Comparison of ENCODE assay signal across 1 cellular context in the genomic region with DNA sequence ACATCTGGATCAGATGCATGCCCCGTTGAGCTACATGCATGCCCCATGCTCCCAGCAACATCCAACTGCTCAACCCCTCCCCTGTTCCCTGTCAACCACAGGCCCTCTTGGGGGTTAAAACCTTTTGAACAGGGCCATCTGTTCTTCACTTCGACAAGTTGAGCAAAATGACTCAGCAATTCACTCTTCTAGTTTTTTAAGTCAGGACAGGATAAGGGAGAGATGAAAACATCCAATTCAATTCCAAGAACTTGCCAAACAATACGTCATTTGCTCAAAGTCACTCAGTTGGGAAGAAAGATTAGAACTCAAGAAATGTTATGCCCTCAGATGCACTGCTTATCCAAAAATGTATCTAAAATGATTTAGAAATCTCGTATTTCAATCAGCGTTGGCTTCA.
TF ChIP-seq lines count a peak whose summit lies in the region.

No MANE protein-coding gene starts in this region.

TF ChIP-seq in K562, 482 proteins besides CTCF, POLR2A, EP300 and RAD21 (continued from another document and continues in another):
- TF ChIP-seq, protein P1, sequence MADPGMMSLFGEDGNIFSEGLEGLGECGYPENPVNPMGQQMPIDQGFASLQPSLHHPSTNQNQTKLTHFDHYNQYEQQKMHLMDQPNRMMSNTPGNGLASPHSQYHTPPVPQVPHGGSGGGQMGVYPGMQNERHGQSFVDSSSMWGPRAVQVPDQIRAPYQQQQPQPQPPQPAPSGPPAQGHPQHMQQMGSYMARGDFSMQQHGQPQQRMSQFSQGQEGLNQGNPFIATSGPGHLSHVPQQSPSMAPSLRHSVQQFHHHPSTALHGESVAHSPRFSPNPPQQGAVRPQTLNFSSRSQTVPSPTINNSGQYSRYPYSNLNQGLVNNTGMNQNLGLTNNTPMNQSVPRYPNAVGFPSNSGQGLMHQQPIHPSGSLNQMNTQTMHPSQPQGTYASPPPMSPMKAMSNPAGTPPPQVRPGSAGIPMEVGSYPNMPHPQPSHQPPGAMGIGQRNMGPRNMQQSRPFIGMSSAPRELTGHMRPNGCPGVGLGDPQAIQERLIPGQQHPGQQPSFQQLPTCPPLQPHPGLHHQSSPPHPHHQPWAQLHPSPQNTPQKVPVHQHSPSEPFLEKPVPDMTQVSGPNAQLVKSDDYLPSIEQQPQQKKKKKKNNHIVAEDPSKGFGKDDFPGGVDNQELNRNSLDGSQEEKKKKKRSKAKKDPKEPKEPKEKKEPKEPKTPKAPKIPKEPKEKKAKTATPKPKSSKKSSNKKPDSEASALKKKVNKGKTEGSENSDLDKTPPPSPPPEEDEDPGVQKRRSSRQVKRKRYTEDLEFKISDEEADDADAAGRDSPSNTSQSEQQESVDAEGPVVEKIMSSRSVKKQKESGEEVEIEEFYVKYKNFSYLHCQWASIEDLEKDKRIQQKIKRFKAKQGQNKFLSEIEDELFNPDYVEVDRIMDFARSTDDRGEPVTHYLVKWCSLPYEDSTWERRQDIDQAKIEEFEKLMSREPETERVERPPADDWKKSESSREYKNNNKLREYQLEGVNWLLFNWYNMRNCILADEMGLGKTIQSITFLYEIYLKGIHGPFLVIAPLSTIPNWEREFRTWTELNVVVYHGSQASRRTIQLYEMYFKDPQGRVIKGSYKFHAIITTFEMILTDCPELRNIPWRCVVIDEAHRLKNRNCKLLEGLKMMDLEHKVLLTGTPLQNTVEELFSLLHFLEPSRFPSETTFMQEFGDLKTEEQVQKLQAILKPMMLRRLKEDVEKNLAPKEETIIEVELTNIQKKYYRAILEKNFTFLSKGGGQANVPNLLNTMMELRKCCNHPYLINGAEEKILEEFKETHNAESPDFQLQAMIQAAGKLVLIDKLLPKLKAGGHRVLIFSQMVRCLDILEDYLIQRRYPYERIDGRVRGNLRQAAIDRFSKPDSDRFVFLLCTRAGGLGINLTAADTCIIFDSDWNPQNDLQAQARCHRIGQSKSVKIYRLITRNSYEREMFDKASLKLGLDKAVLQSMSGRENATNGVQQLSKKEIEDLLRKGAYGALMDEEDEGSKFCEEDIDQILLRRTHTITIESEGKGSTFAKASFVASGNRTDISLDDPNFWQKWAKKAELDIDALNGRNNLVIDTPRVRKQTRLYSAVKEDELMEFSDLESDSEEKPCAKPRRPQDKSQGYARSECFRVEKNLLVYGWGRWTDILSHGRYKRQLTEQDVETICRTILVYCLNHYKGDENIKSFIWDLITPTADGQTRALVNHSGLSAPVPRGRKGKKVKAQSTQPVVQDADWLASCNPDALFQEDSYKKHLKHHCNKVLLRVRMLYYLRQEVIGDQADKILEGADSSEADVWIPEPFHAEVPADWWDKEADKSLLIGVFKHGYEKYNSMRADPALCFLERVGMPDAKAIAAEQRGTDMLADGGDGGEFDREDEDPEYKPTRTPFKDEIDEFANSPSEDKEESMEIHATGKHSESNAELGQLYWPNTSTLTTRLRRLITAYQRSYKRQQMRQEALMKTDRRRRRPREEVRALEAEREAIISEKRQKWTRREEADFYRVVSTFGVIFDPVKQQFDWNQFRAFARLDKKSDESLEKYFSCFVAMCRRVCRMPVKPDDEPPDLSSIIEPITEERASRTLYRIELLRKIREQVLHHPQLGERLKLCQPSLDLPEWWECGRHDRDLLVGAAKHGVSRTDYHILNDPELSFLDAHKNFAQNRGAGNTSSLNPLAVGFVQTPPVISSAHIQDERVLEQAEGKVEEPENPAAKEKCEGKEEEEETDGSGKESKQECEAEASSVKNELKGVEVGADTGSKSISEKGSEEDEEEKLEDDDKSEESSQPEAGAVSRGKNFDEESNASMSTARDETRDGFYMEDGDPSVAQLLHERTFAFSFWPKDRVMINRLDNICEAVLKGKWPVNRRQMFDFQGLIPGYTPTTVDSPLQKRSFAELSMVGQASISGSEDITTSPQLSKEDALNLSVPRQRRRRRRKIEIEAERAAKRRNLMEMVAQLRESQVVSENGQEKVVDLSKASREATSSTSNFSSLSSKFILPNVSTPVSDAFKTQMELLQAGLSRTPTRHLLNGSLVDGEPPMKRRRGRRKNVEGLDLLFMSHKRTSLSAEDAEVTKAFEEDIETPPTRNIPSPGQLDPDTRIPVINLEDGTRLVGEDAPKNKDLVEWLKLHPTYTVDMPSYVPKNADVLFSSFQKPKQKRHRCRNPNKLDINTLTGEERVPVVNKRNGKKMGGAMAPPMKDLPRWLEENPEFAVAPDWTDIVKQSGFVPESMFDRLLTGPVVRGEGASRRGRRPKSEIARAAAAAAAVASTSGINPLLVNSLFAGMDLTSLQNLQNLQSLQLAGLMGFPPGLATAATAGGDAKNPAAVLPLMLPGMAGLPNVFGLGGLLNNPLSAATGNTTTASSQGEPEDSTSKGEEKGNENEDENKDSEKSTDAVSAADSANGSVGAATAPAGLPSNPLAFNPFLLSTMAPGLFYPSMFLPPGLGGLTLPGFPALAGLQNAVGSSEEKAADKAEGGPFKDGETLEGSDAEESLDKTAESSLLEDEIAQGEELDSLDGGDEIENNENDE (IDR thresholded peaks at IDR 0.05; ENCODE audit: low read depth, low read length): no peak
- TF ChIP-seq SP2 (IDR thresholded peaks at IDR 0.05; ENCODE audit: extremely low read depth, low read depth, low read length, poor library complexity, severe bottlenecking) (no peak), BRD9 (IDR thresholded peaks at IDR 0.05; ENCODE audit: low read depth, partially characterized antibody) (no peak), HDAC1 (IDR thresholded peaks at IDR 0.05) (peak in 1 of 2 experiments; percentile 64; a peak in 2 of 4 replicates), ZKSCAN8 (CRISPR knock-in tag; IDR thresholded peaks at IDR 0.05) (no peak), MEIS2 (IDR thresholded peaks at IDR 0.05; ENCODE audit: partially characterized antibody) (peak; percentile 76), RBM25 (IDR thresholded peaks at IDR 0.05; ENCODE audit: low read depth, low read length, severe bottlenecking) (no peak), ZNF143 (CRISPR knock-in tag; IDR thresholded peaks at IDR 0.05) (no peak), TGIF2 (CRISPR knock-in tag; IDR thresholded peaks at IDR 0.05) (no peak), ZNF165 (CRISPR knock-in tag; IDR thresholded peaks at IDR 0.05; ENCODE audit: borderline replicate concordance) (no peak), ZNF444 (CRISPR knock-in tag; IDR thresholded peaks at IDR 0.05) (no peak), NR2F6 (CRISPR knock-in tag; IDR thresholded peaks at IDR 0.05) (no peak), TEAD1 (CRISPR knock-in tag; IDR thresholded peaks at IDR 0.05) (no peak), ELF1 (tag; IDR thresholded peaks at IDR 0.05) (no peak), SIN3B (IDR thresholded peaks at IDR 0.05; ENCODE audit: low read depth) (no peak), POLR2G (IDR thresholded peaks at IDR 0.05; ENCODE audit: low read depth, low read length) (no peak), RHOXF2B (CRISPR knock-in tag; conservative IDR thresholded peaks at IDR 0.05) (no peak), SETDB1 (IDR thresholded peaks at IDR 0.05; ENCODE audit: low read length) (no peak), CBFB (CRISPR knock-in tag; IDR thresholded peaks at IDR 0.05) (no peak)
- TF ChIP-seq, protein P2, sequence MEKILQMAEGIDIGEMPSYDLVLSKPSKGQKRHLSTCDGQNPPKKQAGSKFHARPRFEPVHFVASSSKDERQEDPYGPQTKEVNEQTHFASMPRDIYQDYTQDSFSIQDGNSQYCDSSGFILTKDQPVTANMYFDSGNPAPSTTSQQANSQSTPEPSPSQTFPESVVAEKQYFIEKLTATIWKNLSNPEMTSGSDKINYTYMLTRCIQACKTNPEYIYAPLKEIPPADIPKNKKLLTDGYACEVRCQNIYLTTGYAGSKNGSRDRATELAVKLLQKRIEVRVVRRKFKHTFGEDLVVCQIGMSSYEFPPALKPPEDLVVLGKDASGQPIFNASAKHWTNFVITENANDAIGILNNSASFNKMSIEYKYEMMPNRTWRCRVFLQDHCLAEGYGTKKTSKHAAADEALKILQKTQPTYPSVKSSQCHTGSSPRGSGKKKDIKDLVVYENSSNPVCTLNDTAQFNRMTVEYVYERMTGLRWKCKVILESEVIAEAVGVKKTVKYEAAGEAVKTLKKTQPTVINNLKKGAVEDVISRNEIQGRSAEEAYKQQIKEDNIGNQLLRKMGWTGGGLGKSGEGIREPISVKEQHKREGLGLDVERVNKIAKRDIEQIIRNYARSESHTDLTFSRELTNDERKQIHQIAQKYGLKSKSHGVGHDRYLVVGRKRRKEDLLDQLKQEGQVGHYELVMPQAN (IDR thresholded peaks at IDR 0.05; ENCODE audit: borderline replicate concordance): no peak
- TF ChIP-seq, protein P3, sequence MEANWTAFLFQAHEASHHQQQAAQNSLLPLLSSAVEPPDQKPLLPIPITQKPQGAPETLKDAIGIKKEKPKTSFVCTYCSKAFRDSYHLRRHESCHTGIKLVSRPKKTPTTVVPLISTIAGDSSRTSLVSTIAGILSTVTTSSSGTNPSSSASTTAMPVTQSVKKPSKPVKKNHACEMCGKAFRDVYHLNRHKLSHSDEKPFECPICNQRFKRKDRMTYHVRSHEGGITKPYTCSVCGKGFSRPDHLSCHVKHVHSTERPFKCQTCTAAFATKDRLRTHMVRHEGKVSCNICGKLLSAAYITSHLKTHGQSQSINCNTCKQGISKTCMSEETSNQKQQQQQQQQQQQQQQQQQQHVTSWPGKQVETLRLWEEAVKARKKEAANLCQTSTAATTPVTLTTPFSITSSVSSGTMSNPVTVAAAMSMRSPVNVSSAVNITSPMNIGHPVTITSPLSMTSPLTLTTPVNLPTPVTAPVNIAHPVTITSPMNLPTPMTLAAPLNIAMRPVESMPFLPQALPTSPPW (CRISPR knock-in tag; IDR thresholded peaks at IDR 0.05): no peak
- TF ChIP-seq, protein P4, sequence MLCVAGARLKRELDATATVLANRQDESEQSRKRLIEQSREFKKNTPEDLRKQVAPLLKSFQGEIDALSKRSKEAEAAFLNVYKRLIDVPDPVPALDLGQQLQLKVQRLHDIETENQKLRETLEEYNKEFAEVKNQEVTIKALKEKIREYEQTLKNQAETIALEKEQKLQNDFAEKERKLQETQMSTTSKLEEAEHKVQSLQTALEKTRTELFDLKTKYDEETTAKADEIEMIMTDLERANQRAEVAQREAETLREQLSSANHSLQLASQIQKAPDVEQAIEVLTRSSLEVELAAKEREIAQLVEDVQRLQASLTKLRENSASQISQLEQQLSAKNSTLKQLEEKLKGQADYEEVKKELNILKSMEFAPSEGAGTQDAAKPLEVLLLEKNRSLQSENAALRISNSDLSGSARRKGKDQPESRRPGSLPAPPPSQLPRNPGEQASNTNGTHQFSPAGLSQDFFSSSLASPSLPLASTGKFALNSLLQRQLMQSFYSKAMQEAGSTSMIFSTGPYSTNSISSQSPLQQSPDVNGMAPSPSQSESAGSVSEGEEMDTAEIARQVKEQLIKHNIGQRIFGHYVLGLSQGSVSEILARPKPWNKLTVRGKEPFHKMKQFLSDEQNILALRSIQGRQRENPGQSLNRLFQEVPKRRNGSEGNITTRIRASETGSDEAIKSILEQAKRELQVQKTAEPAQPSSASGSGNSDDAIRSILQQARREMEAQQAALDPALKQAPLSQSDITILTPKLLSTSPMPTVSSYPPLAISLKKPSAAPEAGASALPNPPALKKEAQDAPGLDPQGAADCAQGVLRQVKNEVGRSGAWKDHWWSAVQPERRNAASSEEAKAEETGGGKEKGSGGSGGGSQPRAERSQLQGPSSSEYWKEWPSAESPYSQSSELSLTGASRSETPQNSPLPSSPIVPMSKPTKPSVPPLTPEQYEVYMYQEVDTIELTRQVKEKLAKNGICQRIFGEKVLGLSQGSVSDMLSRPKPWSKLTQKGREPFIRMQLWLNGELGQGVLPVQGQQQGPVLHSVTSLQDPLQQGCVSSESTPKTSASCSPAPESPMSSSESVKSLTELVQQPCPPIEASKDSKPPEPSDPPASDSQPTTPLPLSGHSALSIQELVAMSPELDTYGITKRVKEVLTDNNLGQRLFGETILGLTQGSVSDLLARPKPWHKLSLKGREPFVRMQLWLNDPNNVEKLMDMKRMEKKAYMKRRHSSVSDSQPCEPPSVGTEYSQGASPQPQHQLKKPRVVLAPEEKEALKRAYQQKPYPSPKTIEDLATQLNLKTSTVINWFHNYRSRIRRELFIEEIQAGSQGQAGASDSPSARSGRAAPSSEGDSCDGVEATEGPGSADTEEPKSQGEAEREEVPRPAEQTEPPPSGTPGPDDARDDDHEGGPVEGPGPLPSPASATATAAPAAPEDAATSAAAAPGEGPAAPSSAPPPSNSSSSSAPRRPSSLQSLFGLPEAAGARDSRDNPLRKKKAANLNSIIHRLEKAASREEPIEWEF (CRISPR knock-in tag; IDR thresholded peaks at IDR 0.05): no peak
- TF ChIP-seq, protein P5, sequence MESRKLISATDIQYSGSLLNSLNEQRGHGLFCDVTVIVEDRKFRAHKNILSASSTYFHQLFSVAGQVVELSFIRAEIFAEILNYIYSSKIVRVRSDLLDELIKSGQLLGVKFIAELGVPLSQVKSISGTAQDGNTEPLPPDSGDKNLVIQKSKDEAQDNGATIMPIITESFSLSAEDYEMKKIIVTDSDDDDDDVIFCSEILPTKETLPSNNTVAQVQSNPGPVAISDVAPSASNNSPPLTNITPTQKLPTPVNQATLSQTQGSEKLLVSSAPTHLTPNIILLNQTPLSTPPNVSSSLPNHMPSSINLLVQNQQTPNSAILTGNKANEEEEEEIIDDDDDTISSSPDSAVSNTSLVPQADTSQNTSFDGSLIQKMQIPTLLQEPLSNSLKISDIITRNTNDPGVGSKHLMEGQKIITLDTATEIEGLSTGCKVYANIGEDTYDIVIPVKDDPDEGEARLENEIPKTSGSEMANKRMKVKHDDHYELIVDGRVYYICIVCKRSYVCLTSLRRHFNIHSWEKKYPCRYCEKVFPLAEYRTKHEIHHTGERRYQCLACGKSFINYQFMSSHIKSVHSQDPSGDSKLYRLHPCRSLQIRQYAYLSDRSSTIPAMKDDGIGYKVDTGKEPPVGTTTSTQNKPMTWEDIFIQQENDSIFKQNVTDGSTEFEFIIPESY (CRISPR knock-in tag; IDR thresholded peaks at IDR 0.05): no peak
- TF ChIP-seq, protein P6, sequence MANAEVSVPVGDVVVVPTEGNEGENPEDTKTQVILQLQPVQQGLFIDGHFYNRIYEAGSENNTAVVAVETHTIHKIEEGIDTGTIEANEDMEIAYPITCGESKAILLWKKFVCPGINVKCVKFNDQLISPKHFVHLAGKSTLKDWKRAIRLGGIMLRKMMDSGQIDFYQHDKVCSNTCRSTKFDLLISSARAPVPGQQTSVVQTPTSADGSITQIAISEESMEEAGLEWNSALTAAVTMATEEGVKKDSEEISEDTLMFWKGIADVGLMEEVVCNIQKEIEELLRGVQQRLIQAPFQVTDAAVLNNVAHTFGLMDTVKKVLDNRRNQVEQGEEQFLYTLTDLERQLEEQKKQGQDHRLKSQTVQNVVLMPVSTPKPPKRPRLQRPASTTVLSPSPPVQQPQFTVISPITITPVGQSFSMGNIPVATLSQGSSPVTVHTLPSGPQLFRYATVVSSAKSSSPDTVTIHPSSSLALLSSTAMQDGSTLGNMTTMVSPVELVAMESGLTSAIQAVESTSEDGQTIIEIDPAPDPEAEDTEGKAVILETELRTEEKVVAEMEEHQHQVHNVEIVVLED (CRISPR knock-in tag; IDR thresholded peaks at IDR 0.05): no peak
